ENCODE assay signal across 8 cellular contexts in the genomic region with DNA sequence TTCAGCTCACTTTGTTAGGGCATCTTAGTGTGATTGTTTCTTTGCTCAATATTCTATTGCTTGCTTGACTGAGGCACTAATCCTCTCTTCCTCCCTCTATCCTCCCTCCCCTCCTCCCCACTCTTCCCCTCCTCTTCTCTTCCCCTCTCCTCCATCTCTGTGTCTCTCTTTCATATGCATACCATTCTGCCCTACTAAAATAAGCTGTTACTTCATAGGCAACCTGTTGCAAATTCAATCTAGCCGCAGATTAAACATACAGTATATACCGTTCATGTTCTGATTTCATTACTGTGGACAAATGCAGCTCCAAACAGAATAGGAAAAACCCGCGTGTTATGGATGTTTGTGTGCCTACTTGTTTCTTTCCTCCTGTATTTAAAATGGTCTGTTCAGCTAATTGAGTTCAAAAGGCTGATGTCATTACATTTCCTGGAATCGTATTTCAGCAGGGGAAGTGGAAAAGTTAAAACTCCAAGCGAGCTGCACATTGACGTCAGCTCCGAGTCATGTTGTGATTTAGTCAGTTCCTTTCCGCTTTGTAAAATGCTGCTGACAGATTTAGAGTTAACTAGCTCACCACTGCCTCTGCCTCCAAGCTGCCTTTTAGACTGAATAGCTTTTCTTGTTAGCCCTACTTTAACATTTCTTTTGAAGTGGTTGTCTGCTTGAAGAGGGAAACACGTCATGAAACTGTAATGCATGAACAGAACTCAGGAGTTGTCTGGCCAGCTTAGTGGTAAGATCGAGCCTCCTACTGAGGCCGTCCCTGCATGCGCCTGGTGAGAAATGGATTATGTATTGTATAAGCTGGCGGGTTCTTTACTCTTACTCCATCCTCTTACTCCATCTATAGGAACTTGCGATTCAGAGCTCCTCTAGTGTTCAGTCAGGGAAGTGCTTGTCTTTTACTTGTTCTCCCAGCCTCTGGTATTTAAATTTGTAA.
DNase-seq lines count a peak whose midpoint lies in the region; ATAC-seq, FAIRE-seq and TF ChIP-seq lines count a peak whose summit lies in the region.

No MANE protein-coding gene starts in this region.

- H2BK5ac ChIP-seq in IMR-90 (ENCODE audit: low read depth, low read length, poor library complexity, severe bottlenecking): peak overlapping the region; percentile 87

- CTCF ChIA-PET in IMR-90 (lab: Yijun Ruan, JAX): interaction anchor here (0.5 to 2.0 kb wide), 30 partner anchors 8 to 1617 kb away, joined by 3 to 14 read pairs (median 4); partner anchors contain the start of gene CREM

- peak overlapping the region; percentile 42 for H2BK120ac ChIP-seq in IMR-90 (ENCODE audit: low read depth, low read length)

- H3K18ac ChIP-seq in IMR-90 (ENCODE audit: low read depth, low read length): peak overlapping the region; percentile 25

- no peaks in the 10 kb centered on the region for H3K27me3 ChIP-seq in IMR-90 (ENCODE audit: control insufficient read depth, insufficient read depth, low read length)
- no peaks in the 10 kb centered on the region for H3K27me3 ChIP-seq in stomach smooth muscle (ENCODE audit: control insufficient read depth in 1 of 2, insufficient read depth in 2 of 2, low read length in 2 of 2)

- in situ Hi-C loops in IMR-90 (cut with MboI; ENCODE audit: low sequenced_read_pairs): no loop called here

- peaks cover 3% of the 10 kb centered on the region for H4K20me1 ChIP-seq in IMR-90 (ENCODE audit: insufficient read depth, low read length)

- H2BK15ac ChIP-seq in IMR-90 (ENCODE audit: low read depth, low read length): peak overlapping the region; percentile 90

- H3K14ac ChIP-seq in IMR-90 (replicated peaks; ENCODE audit: low read depth, low read length): peak overlapping the region; percentile 89

- H3K4ac ChIP-seq in IMR-90 (ENCODE audit: low read depth, low read length): peak overlapping the region; percentile 85

- peak overlapping the region; percentile 56 for H2AK9ac ChIP-seq in IMR-90 (replicated peaks; ENCODE audit: low read depth, low read length, poor library complexity)

- H3K23ac ChIP-seq in IMR-90 (ENCODE audit: low read depth, low read length): peak overlapping the region; percentile 92; the same call in 1 of the 2 replicates

- H3K9me3 ChIP-seq in IMR-90 (ENCODE audit: control insufficient read depth, insufficient read depth, low read length) (no peaks in the 10 kb centered on the region), stomach smooth muscle (ENCODE audit: control insufficient read depth in 2 of 2, low read length in 2 of 2) (no peaks in the 10 kb centered on the region)

- H4K8ac ChIP-seq in IMR-90 (ENCODE audit: low read depth in 2 of 2, low read length in 2 of 2): peak overlapping the region; percentile 73 to 88

- H2AFZ ChIP-seq in IMR-90 (replicated peaks; ENCODE audit: low read length, poor library complexity): peak overlapping the region; percentile 91

- H2BK20ac ChIP-seq in IMR-90 (ENCODE audit: low read depth, low read length): peak overlapping the region; percentile 70; the same call in 1 of the 2 replicates

- peaks cover 14% of the 10 kb centered on the region for H3K36me3 Mint-ChIP-seq in activated T-helper 1 cell treated with anti-CD3 and anti-CD28 coated beads, Interleukin-12 subunit alpha, Interleukin-12 subunit beta, Interleukin-2, Interleukin-4 antibody, amounts not matched to agents 30 ng/mL and 10 ng/mL and 1 ng/mL, durations not matched to agents 14 hours and 24 hours and 36 hours (ENCODE audit: low read depth)
- peaks cover 15% of the 10 kb centered on the region for H3K36me3 Mint-ChIP-seq in nephron (ENCODE audit: low read depth)

- H3K9ac ChIP-seq in IMR-90 (ENCODE audit: low read depth, low read length): peak overlapping the region; percentile 70
- H3K9ac ChIP-seq in stomach smooth muscle (ENCODE audit: low read length in 2 of 2): peak overlapping the region; percentile 83 to 92

- DNase-seq in DMS53 treated with DMSO at 0.1 percent for 48 hours (lab: John Stamatoyannopoulos, UW; ENCODE audit: unreplicated experiment): peak; percentile 90
- DNase-seq in IMR-90: peak; percentile 99
- peak; percentile 93 for DNase-seq in RCC 7860 (ENCODE audit: low spot score)
- peak; percentile 76 for DNase-seq in activated T-helper 1 cell treated with anti-CD3 and anti-CD28 coated beads, Interleukin-12 subunit alpha, Interleukin-12 subunit beta, Interleukin-2, Interleukin-4 antibody, amounts not matched to agents 30 ng/mL and 10 ng/mL and 1 ng/mL, durations not matched to agents 14 hours and 24 hours and 36 hours (ENCODE audit: low spot score)
- DNase-seq in fibroblast of pulmonary artery (ENCODE audit: low read depth): peak; percentile 99

- H3K9me3 Mint-ChIP-seq in activated T-helper 1 cell treated with anti-CD3 and anti-CD28 coated beads, Interleukin-12 subunit alpha, Interleukin-12 subunit beta, Interleukin-2, Interleukin-4 antibody, amounts not matched to agents 30 ng/mL and 10 ng/mL and 1 ng/mL, durations not matched to agents 14 hours and 24 hours and 36 hours: no peaks in the 10 kb centered on the region
- H3K9me3 Mint-ChIP-seq in nephron: no peaks in the 10 kb centered on the region

- H3K4me1 Mint-ChIP-seq in activated T-helper 1 cell treated with anti-CD3 and anti-CD28 coated beads, Interleukin-12 subunit alpha, Interleukin-12 subunit beta, Interleukin-2, Interleukin-4 antibody, amounts not matched to agents 30 ng/mL and 10 ng/mL and 1 ng/mL, durations not matched to agents 14 hours and 24 hours and 36 hours (ENCODE audit: low read depth): peaks cover 64% of the 10 kb centered on the region
- H3K4me1 Mint-ChIP-seq in nephron: peaks cover 28% of the 10 kb centered on the region

- peak overlapping the region; percentile 58; the same call in 1 of the 2 replicates for H2AK5ac ChIP-seq in IMR-90 (ENCODE audit: low read depth, low read length)

- peak; percentile 70 for TF ChIP-seq POLR2A in IMR-90 (IDR thresholded peaks at IDR 0.05; ENCODE audit: low read depth, low read length)

- FAIRE-seq in RCC 7860 (lab: Jason Lieb, UNC): peak; percentile 91

- H3K4me2 ChIP-seq in IMR-90 (ENCODE audit: low read depth, low read length): peak overlapping the region; percentile 71

- peaks cover 5% of the 10 kb centered on the region for H3K4me1 ChIP-seq in IMR-90 (ENCODE audit: control insufficient read depth, insufficient read depth, low read length)
- H3K4me1 ChIP-seq in stomach smooth muscle (ENCODE audit: control insufficient read depth, insufficient read depth, low read length): no peaks in the 10 kb centered on the region

- 0% methylated on average over 1 of the region's 15 CpGs; no CpG with 5 or more reads in 1 of the 2 experiments for WGBS in IMR-90 (ENCODE audit: extremely low coverage in 2 of 2, insufficient read length in 1 of 2), 2 experiments

- peak overlapping the region; percentile 99 for H3K27ac Mint-ChIP-seq in activated T-helper 1 cell treated with anti-CD3 and anti-CD28 coated beads, Interleukin-12 subunit alpha, Interleukin-12 subunit beta, Interleukin-2, Interleukin-4 antibody, amounts not matched to agents 30 ng/mL and 10 ng/mL and 1 ng/mL, durations not matched to agents 14 hours and 24 hours and 36 hours
- H3K27ac Mint-ChIP-seq in nephron: peak overlapping the region; percentile 98 to 100 (median 99)

- ATAC-seq in GM21528 (IDR thresholded peaks at IDR 0.05; ENCODE audit: low FRiP score, unreplicated experiment): peak; percentile 97
- ATAC-seq in IMR-90 (ENCODE audit: low read depth): peak; percentile 92

- H3K4me3 ChIP-seq in IMR-90 (ENCODE audit: insufficient read depth, low read depth, low read length) (peak overlapping the region; percentile 44), fibroblast of pulmonary artery (replicated peaks; ENCODE audit: low read depth, low read length) (peak overlapping the region; percentile 62), stomach smooth muscle (ENCODE audit: low read length in 2 of 2) (peak overlapping the region; percentile 69 to 76)

- H3K79me1 ChIP-seq in IMR-90 (ENCODE audit: low read depth in 1 of 2, low read length in 2 of 2): peaks cover 3 to 19% of the 10 kb centered on the region in 2 experiments; a peak in 2 of 4 replicates

- TSS peak; percentile 72 for BruUV-seq in IMR-90 (replicated peaks; lab: Mats Ljungman, UMichigan)

- H3K27ac ChIP-seq in IMR-90 (ENCODE audit: insufficient read depth, low read length) (peak overlapping the region; percentile 91), stomach smooth muscle (ENCODE audit: low read length) (peak overlapping the region; percentile 94)

- peak overlapping the region; percentile 92 for H3K56ac ChIP-seq in IMR-90 (ENCODE audit: extremely low read depth, insufficient read depth, low read length)

- peak overlapping the region; percentile 17 for H4K5ac ChIP-seq in IMR-90 (ENCODE audit: low read depth, low read length)

- peaks cover 9% of the 10 kb centered on the region; the same call in 1 of the 2 replicates for H3K9me1 ChIP-seq in IMR-90 (ENCODE audit: insufficient read depth, low read length)

- intact Hi-C loops in IMR-90 (cut with micrococcal nuclease): loop anchor here (1.0 kb wide), 1 partner anchor 68 kb away; no protein-coding TSS in a partner anchor
- intact Hi-C loops in activated T-helper 1 cell treated with anti-CD3 and anti-CD28 coated beads, Interleukin-12 subunit alpha, Interleukin-12 subunit beta, Interleukin-2, Interleukin-4 antibody, amounts not matched to agents 30 ng/mL and 10 ng/mL and 1 ng/mL, durations not matched to agents 14 hours and 24 hours and 36 hours (cut with micrococcal nuclease): loop anchor here (1.0 to 5.0 kb wide), 11 partner anchors 13 to 913 kb away; partner anchors contain the start of genes CUL2 and FZD8

- POLR2A ChIA-PET in IMR-90 (lab: Charles Lee; ENCODE audit: unreplicated experiment): interaction anchor here (0.6 to 1.0 kb wide), 4 partner anchors 21 to 80 kb away, joined by 3 to 9 read pairs (median 3); partner anchors contain the start of gene CREM

- TF ChIP-seq CTCF in IMR-90 (conservative IDR thresholded peaks at IDR 0.05; ENCODE audit: low read depth, low read length) (peak; percentile 83), fibroblast of pulmonary artery (IDR thresholded peaks at IDR 0.05; ENCODE audit: low read length, missing control alignments) (peak; percentile 88), nephron (IDR thresholded peaks at IDR 0.05; ENCODE audit: unreplicated experiment in 3 of 3) (peak; percentile 87 to 93 (median 90))

- peak; percentile 62 for TF ChIP-seq RAD21 in IMR-90 (IDR thresholded peaks at IDR 0.05; ENCODE audit: low read length)

- peak overlapping the region; percentile 86 for H4K91ac ChIP-seq in IMR-90 (ENCODE audit: insufficient read depth, low read depth, low read length)

- dilution Hi-C loops in IMR-90 (cut with HindIII; ENCODE audit: low sequenced_read_pairs, unreplicated experiment): no loop called here

- no peaks in the 10 kb centered on the region for H3K27me3 Mint-ChIP-seq in activated T-helper 1 cell treated with anti-CD3 and anti-CD28 coated beads, Interleukin-12 subunit alpha, Interleukin-12 subunit beta, Interleukin-2, Interleukin-4 antibody, amounts not matched to agents 30 ng/mL and 10 ng/mL and 1 ng/mL, durations not matched to agents 14 hours and 24 hours and 36 hours (ENCODE audit: insufficient read depth)
- H3K27me3 Mint-ChIP-seq in nephron (ENCODE audit: low read depth): no peaks in the 10 kb centered on the region

- peak overlapping the region; percentile 92 for H3K4me3 Mint-ChIP-seq in activated T-helper 1 cell treated with anti-CD3 and anti-CD28 coated beads, Interleukin-12 subunit alpha, Interleukin-12 subunit beta, Interleukin-2, Interleukin-4 antibody, amounts not matched to agents 30 ng/mL and 10 ng/mL and 1 ng/mL, durations not matched to agents 14 hours and 24 hours and 36 hours
- H3K4me3 Mint-ChIP-seq in nephron: peak overlapping the region; percentile 79 to 90 (median 88)

- H3K36me3 ChIP-seq in IMR-90 (ENCODE audit: control insufficient read depth, insufficient read depth, low read length) (no peaks in the 10 kb centered on the region), stomach smooth muscle (ENCODE audit: control insufficient read depth in 2 of 2, insufficient read depth in 2 of 2, low read length in 2 of 2) (no peaks in the 10 kb centered on the region)

Comparison
In these comparisons a context has a peak if more than half of its experiments do, and no peak if none do; other contexts are left out.
1. Peak in every context shown above with its lines: DNase-seq, ATAC-seq, H3K4me3 ChIP-seq and H3K27ac ChIP-seq.